Comparison of ENCODE assay signal across 15 cellular contexts in the genomic region with DNA sequence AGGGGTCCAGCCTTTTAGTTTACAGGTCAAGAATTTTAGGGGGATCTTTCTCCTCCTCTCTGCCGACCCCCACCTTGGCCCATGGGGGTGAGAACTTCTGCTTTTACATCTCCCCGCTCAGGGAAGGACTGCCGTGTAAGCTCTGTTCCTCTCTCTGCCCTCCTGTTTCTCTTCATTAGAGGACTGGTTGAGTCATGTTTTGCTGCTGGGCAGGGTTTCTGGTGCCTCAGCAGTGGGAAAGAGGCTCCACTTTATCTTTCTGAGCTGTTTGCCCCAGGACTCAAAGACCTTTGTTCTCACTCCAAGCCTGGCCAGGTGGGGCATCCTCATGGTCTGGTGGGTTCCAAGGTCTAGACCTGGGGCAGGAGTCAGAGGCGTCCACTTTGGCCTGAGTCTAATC.
DNase-seq lines count a peak whose midpoint lies in the region; ATAC-seq and TF ChIP-seq lines count a peak whose summit lies in the region.
"Had no signal": no experiment of that assay in that cellular context is flagged by ENCODE, and none has a peak within 500 bp of the region (broad histone marks: within the 10 kb centered on the region; RNA-seq: fewer than 3 reads in every experiment).

No MANE protein-coding gene starts in this region.

- dilution Hi-C loops in mammary epithelial cell (cut with HindIII; ENCODE audit: low sequenced_read_pairs), result no loop called here

- H3K36me3 ChIP-seq in mammary epithelial cell (ENCODE audit: insufficient read depth, low read length), result no peaks in the 10 kb centered on the region
- no peaks in the 10 kb centered on the region for H3K36me3 ChIP-seq in aorta (ENCODE audit: control insufficient read depth in 1 of 2, insufficient read depth in 2 of 2, low read length in 1 of 2)

- TF ChIP-seq CTCF in mammary epithelial cell (conservative IDR thresholded peaks at IDR 0.05 in 1 of 2, IDR thresholded peaks at IDR 0.05 in 1 of 2; ENCODE audit: extremely low read depth in 1 of 2, insufficient read depth in 1 of 2, low read depth in 1 of 2, low read length in 2 of 2), result no peak
- TF ChIP-seq CTCF in MCF 10A (IDR thresholded peaks at IDR 0.05; ENCODE audit: unreplicated experiment), result no peak
- TF ChIP-seq CTCF in dorsolateral prefrontal cortex (IDR thresholded peaks at IDR 0.05 in 54 of 56, conservative IDR thresholded peaks at IDR 0.05 in 2 of 56; ENCODE audit: low read depth in 1 of 56, partially characterized antibody in 56 of 56), result no peak

- H3K4me3 Mint-ChIP-seq in MCF 10A (ENCODE audit: unreplicated experiment), result no peak overlapping the region
- H3K4me3 Mint-ChIP-seq: CD8-positive, alpha-beta memory T cell had no signal

- H3K9ac ChIP-seq in mammary epithelial cell (ENCODE audit: insufficient read depth, low read length), result no peak overlapping the region
- H3K9ac ChIP-seq: GM23248 had no signal

- H3K4me1 ChIP-seq in mammary epithelial cell (ENCODE audit: insufficient read depth, low read length) (no peaks in the 10 kb centered on the region), aorta (ENCODE audit: control insufficient read depth in 1 of 2, insufficient read depth in 2 of 2, low read length in 2 of 2) (peaks cover 0 to 6% of the 10 kb centered on the region in 2 donors)
- H3K4me1 ChIP-seq: Caco-2 had no signal

- H4K20me1 ChIP-seq in mammary epithelial cell (ENCODE audit: insufficient read depth, low read length), result no peaks in the 10 kb centered on the region

- H3K4me3 ChIP-seq in mammary epithelial cell (replicated peaks in 1 of 3; ENCODE audit: insufficient read depth in 1 of 3, low read depth in 2 of 3, low read length in 3 of 3) (no peak overlapping the region), dorsolateral prefrontal cortex (no peak overlapping the region), aorta (ENCODE audit: low read length in 2 of 2) (no peak overlapping the region)
- H3K4me3 ChIP-seq: GM23248 had no signal

- ATAC-seq in aorta (ENCODE audit: low FRiP score), result no peak

- peaks cover 24% of the 10 kb centered on the region for H3K27me3 Mint-ChIP-seq in MCF 10A (ENCODE audit: insufficient read depth, unreplicated experiment)

- intact Hi-C loops in mammary epithelial cell (cut with micrococcal nuclease), result no loop called here
- intact Hi-C loops in MCF 10A (cut with micrococcal nuclease), result no loop called here
- intact Hi-C loops in dorsolateral prefrontal cortex (cut with DNase I), result no loop called here
- intact Hi-C loops in aorta (cut with DNase I), result no loop called here

- CTCF ChIA-PET in mammary epithelial cell (lab: Charles Lee; ENCODE audit: low non-redundant PET) (no interaction called here), MCF 10A (lab: Yijun Ruan, JAX) (no interaction called here)

- no peaks in the 10 kb centered on the region for H3K36me3 Mint-ChIP-seq in MCF 10A (ENCODE audit: insufficient read depth, unreplicated experiment)
- H3K36me3 Mint-ChIP-seq: CD8-positive, alpha-beta memory T cell had no signal

- no peaks in the 10 kb centered on the region for H3K9me3 ChIP-seq in mammary epithelial cell (replicated peaks; ENCODE audit: insufficient read depth, low read length)
- no peaks in the 10 kb centered on the region for H3K9me3 ChIP-seq in aorta (ENCODE audit: control insufficient read depth, low read length)
- H3K9me3 ChIP-seq: Caco-2 had no signal

- no peaks in the 10 kb centered on the region for H3K9me3 Mint-ChIP-seq in MCF 10A (ENCODE audit: unreplicated experiment)
- H3K9me3 Mint-ChIP-seq: CD8-positive, alpha-beta memory T cell had no signal

- H3K4me1 Mint-ChIP-seq in MCF 10A (ENCODE audit: insufficient read depth, unreplicated experiment), result no peaks in the 10 kb centered on the region
- H3K4me1 Mint-ChIP-seq: CD8-positive, alpha-beta memory T cell had no signal

- in situ Hi-C loops in mammary epithelial cell (cut with MboI; ENCODE audit: low sequenced_read_pairs in 2 of 2), result loop anchor here in 1 of 2 donors (25.0 kb wide), 1 partner anchor 184 kb away; no protein-coding TSS in a partner anchor

- no peak overlapping the region for H3K27ac Mint-ChIP-seq in MCF 10A (ENCODE audit: low read depth, unreplicated experiment)
- H3K27ac Mint-ChIP-seq: CD8-positive, alpha-beta memory T cell had no signal

- H3K4me2 ChIP-seq in mammary epithelial cell (ENCODE audit: insufficient read depth, low read depth, low read length), result no peak overlapping the region

- no peak overlapping the region for H2AFZ ChIP-seq in mammary epithelial cell (ENCODE audit: low read depth, low read length)
- H2AFZ ChIP-seq: GM23248 had no signal

- WGBS in mammary epithelial cell (ENCODE audit: low coverage, missing lambda C conversion rate), result 41% methylated on average over 4 of the region's 4 CpGs
- WGBS in aorta, 2 donors, result 81 to 89% methylated on average over 4 of the region's 4 CpGs

- BruUV-seq in mammary epithelial cell (replicated peaks; lab: Mats Ljungman, UMichigan), result no TSS peak
- BruUV-seq in MCF 10A (replicated peaks; lab: Mats Ljungman, UMichigan), result no TSS peak

- H3K27ac ChIP-seq in mammary epithelial cell (ENCODE audit: insufficient read depth, low read depth, low read length) (no peak overlapping the region), dorsolateral prefrontal cortex (peak overlapping the region in 32 of 59 donors; percentile 4 to 96 (median 64)), substantia nigra (ENCODE audit: low read depth, low read length, poor library complexity, severe bottlenecking) (peak overlapping the region; percentile 8), aorta (ENCODE audit: low read depth in 1 of 2, low read length in 2 of 2) (no peak overlapping the region)
- H3K27ac ChIP-seq: 22Rv1, GM23248 had no signal

- DNase-seq in mammary epithelial cell (peak; percentile 44), MCF 10A (ENCODE audit: unreplicated experiment) (no peak), dorsolateral prefrontal cortex (no peak), islet precursor cell (peak; percentile 76), substantia nigra (lab: John Stamatoyannopoulos, UW) (no peak), SW 1271 (lab: John Stamatoyannopoulos, UW) (no peak), NCI-H345 treated with DMSO at 0.1 percent for 48 hours (lab: John Stamatoyannopoulos, UW; ENCODE audit: unreplicated experiment) (no peak), aorta (no peak)
- DNase-seq: CD8-positive, alpha-beta memory T cell; DND-41; GDM1; GM23248; H7 had no signal

- H3K27me3 ChIP-seq in mammary epithelial cell (ENCODE audit: insufficient read depth, low read length) (peaks cover 2% of the 10 kb centered on the region), dorsolateral prefrontal cortex (peaks cover 0 to 4% (median 0%) of the 10 kb centered on the region in 45 donors), aorta (ENCODE audit: control insufficient read depth in 1 of 2, insufficient read depth in 2 of 2, low read length in 1 of 2) (no peaks in the 10 kb centered on the region)

- POLR2A ChIA-PET in MCF 10A (lab: Yijun Ruan, JAX), result no interaction called here

- H3K79me2 ChIP-seq in mammary epithelial cell (ENCODE audit: insufficient read depth, low read length), result no peaks in the 10 kb centered on the region

Comparison
In these comparisons a context has a peak if more than half of its experiments do, and no peak if none do; other contexts are left out.
1. DNase-seq: peak in mammary epithelial cell (single experiment) and islet precursor cell (single experiment); none in MCF 10A (single experiment), dorsolateral prefrontal cortex (0 of 10), substantia nigra (0 of 49), SW 1271 (0 of 2), NCI-H345 treated with DMSO at 0.1 percent for 48 hours (single experiment) and aorta (0 of 2).
2. H3K27ac ChIP-seq: peak in dorsolateral prefrontal cortex (32 of 59) and substantia nigra (single experiment); none in mammary epithelial cell (single experiment) and aorta (0 of 2).